In the genomic region with DNA sequence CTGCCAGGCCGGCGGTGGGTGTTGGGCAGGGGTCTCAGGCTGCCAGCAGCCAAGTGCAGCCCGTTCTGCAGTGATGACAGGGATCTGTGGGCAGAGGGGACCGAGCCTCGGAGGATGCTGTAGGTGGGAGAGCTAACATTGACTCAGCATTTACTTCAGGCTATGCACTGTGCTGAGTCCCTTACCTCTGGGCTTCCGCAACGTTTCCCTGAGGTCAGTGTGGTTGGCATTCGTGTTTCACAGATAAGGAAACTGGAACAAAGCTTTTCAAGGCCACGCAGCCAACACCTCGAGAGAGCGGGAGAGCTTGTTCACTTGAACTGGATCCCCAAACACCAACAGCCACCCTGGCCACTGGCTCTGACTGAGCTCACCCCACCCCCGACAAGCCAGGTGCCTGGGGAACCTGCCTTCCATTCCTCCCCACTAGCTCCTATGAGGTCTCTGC, we compare ENCODE assay signal across 9 cellular contexts. TPM values are rescaled to one million over a fixed set of nuclear protein-coding genes. Genes with fewer than 3 reads are reported as not detected.
DNase-seq lines count a peak whose midpoint lies in the region; ATAC-seq and TF ChIP-seq lines count a peak whose summit lies in the region.
"Had no signal": no experiment of that assay in that cellular context is flagged by ENCODE, and none has a peak within 500 bp of the region (broad histone marks: within the 10 kb centered on the region; RNA-seq: fewer than 3 reads in every experiment).

No MANE protein-coding gene starts in this region.

- POLR2A ChIA-PET in activated B cell treated with CpG ODN at 0.5 μM for 24 hours (lab: Charles Lee): no interaction called here

- intact Hi-C loops in activated B cell treated with CpG ODN at 0.5 μM for 24 hours (cut with micrococcal nuclease): loop anchor here (1.0 to 10.0 kb wide), 2 partner anchors 70 to 383 kb away; partner anchors contain the start of gene IMP4
- intact Hi-C loops in prostate gland (cut with DNase I): no loop called here

- no peaks in the 10 kb centered on the region for H3K36me3 Mint-ChIP-seq in activated B cell treated with CpG ODN at 0.5 μM for 24 hours (ENCODE audit: low read depth)

- no peak overlapping the region for H2AFZ ChIP-seq in fibroblast of lung (ENCODE audit: low read length)

- H3K36me3 ChIP-seq in fibroblast of lung (ENCODE audit: control insufficient read depth, insufficient read depth, low read length) (no peaks in the 10 kb centered on the region), prostate gland (no peaks in the 10 kb centered on the region)

- DNase-seq in activated B cell treated with CpG ODN at 0.5 μM for 24 hours (no peak), fibroblast of lung (ENCODE audit: low read depth in 2 of 2) (peak; percentile 2 to 7), prostate gland (ENCODE audit: low spot score) (no peak), KG1 (lab: John Stamatoyannopoulos, UW) (no peak), NCI-H1694 (lab: John Stamatoyannopoulos, UW) (no peak), ureter (ENCODE audit: low spot score) (no peak)

- H3K27ac ChIP-seq in fibroblast of lung (ENCODE audit: insufficient read depth, low read length): no peak overlapping the region
- peak overlapping the region; percentile 69 to 79 for H3K27ac ChIP-seq in prostate gland

- H3K4me1 ChIP-seq in fibroblast of lung (ENCODE audit: control insufficient read depth, extremely low read depth, insufficient read depth, low read length): no peaks in the 10 kb centered on the region
- no peaks in the 10 kb centered on the region for H3K4me1 ChIP-seq in prostate gland (replicated peaks)

- no peak for TF ChIP-seq CTCF in activated B cell treated with CpG ODN at 0.5 μM for 24 hours (IDR thresholded peaks at IDR 0.05)
- TF ChIP-seq CTCF in fibroblast of lung (conservative IDR thresholded peaks at IDR 0.05 in 1 of 2, IDR thresholded peaks at IDR 0.05 in 1 of 2; ENCODE audit: low read depth in 1 of 2, low read length in 2 of 2): no peak
- TF ChIP-seq CTCF in prostate gland (IDR thresholded peaks at IDR 0.05): no peak

- H3K9me3 Mint-ChIP-seq in activated B cell treated with CpG ODN at 0.5 μM for 24 hours: no peaks in the 10 kb centered on the region

- peak overlapping the region; percentile 79 for H3K4me3 Mint-ChIP-seq in activated B cell treated with CpG ODN at 0.5 μM for 24 hours

- no peak overlapping the region for H3K4me2 ChIP-seq in fibroblast of lung (ENCODE audit: extremely low read depth, insufficient read depth, low read length)

- H3K9me3 ChIP-seq in fibroblast of lung (ENCODE audit: control insufficient read depth, insufficient read depth, low read depth, low read length) (no peaks in the 10 kb centered on the region), prostate gland (no peaks in the 10 kb centered on the region)

- H3K27me3 ChIP-seq in fibroblast of lung (ENCODE audit: control insufficient read depth, insufficient read depth, low read length): no peaks in the 10 kb centered on the region
- no peaks in the 10 kb centered on the region for H3K27me3 ChIP-seq in prostate gland (replicated peaks; ENCODE audit: insufficient read depth)

- ATAC-seq in GM18870 (IDR thresholded peaks at IDR 0.05; ENCODE audit: unreplicated experiment): peak; percentile 22
- peak; percentile 9 for ATAC-seq in HG03095 (IDR thresholded peaks at IDR 0.05; ENCODE audit: unreplicated experiment)
- ATAC-seq in activated B cell treated with CpG ODN at 0.5 μM for 24 hours (ENCODE audit: low read depth): peak; percentile 19

- no peaks in the 10 kb centered on the region for H4K20me1 ChIP-seq in fibroblast of lung (ENCODE audit: control insufficient read depth, extremely low read depth, insufficient read depth, low read length)

- H3K79me2 ChIP-seq in fibroblast of lung (ENCODE audit: control insufficient read depth, insufficient read depth, low read length): no peaks in the 10 kb centered on the region

- H3K4me3 ChIP-seq in fibroblast of lung (replicated peaks in 1 of 4; ENCODE audit: control extremely low read depth in 1 of 4, insufficient read depth in 1 of 4, low read depth in 3 of 4, low read length in 4 of 4): no peak overlapping the region
- H3K4me3 ChIP-seq in prostate gland: peak overlapping the region; percentile 43 to 44

- no peaks in the 10 kb centered on the region for H3K27me3 Mint-ChIP-seq in activated B cell treated with CpG ODN at 0.5 μM for 24 hours

- CTCF ChIA-PET in activated B cell treated with CpG ODN at 0.5 μM for 24 hours (lab: Charles Lee): no interaction called here

- WGBS in prostate gland: 16% methylated on average over 12 of the region's 12 CpGs

- H3K9ac ChIP-seq in fibroblast of lung (ENCODE audit: insufficient read depth, low read length): no peak overlapping the region

- no peak for TF ChIP-seq POLR2A in prostate gland (IDR thresholded peaks at IDR 0.05)

- H3K4me1 Mint-ChIP-seq in activated B cell treated with CpG ODN at 0.5 μM for 24 hours: peaks cover 15% of the 10 kb centered on the region

- no peak overlapping the region for H3K27ac Mint-ChIP-seq in activated B cell treated with CpG ODN at 0.5 μM for 24 hours

RNA-seq across cellular contexts. Expression of gene GPR148, which starts 0.8 kb away (rescaled TPM):
- not detected in 2 replicates for total RNA-seq in activated B cell treated with CpG ODN at 0.5 μM for 24 hours
- not detected in 2 replicates for total RNA-seq in fibroblast of lung
- not detected in 2 replicates for polyA plus RNA-seq in fibroblast of lung
- not detected in 2 replicates for polyA plus RNA-seq in fibroblast of lung (2012)
- not detected in 2 replicates for polyA minus RNA-seq in fibroblast of lung (ENCODE audit: low replicate concordance)
- total RNA-seq in prostate gland: not detected
- not detected for total RNA-seq in ureter
- total RNA-seq: SK-MEL-5 had no signal

RNA-seq across cellular contexts. Expression of gene AMER3, which starts 27.3 kb away (rescaled TPM):
- total RNA-seq in activated B cell treated with CpG ODN at 0.5 μM for 24 hours: not detected in 2 replicates
- total RNA-seq in fibroblast of lung: not detected in 2 replicates
- polyA plus RNA-seq in fibroblast of lung: not detected in 2 replicates
- polyA plus RNA-seq in fibroblast of lung (2012): not detected in 2 replicates
- not detected in 2 replicates for polyA minus RNA-seq in fibroblast of lung (ENCODE audit: low replicate concordance)
- total RNA-seq in prostate gland: 10 to 100 TPM in 1 of 2 donors, under 1 TPM in 1; 0.18 to 10.1 TPM
- not detected for total RNA-seq in ureter
- total RNA-seq: SK-MEL-5 had no signal

Comparison
In these comparisons a context has a peak if more than half of its experiments do, and no peak if none do; other contexts are left out.
1. DNase-seq: peak in fibroblast of lung (2 of 2); none in activated B cell treated with CpG ODN at 0.5 μM for 24 hours (single experiment), prostate gland (single experiment), KG1 (single experiment), NCI-H1694 (single experiment) and ureter (single experiment).
2. H3K4me3 ChIP-seq: peak in prostate gland (2 of 2); none in fibroblast of lung (0 of 4).
3. Peak in every context shown above with its lines, with median percentiles within 50 percentile points of each other: ATAC-seq.